In the genomic region with DNA sequence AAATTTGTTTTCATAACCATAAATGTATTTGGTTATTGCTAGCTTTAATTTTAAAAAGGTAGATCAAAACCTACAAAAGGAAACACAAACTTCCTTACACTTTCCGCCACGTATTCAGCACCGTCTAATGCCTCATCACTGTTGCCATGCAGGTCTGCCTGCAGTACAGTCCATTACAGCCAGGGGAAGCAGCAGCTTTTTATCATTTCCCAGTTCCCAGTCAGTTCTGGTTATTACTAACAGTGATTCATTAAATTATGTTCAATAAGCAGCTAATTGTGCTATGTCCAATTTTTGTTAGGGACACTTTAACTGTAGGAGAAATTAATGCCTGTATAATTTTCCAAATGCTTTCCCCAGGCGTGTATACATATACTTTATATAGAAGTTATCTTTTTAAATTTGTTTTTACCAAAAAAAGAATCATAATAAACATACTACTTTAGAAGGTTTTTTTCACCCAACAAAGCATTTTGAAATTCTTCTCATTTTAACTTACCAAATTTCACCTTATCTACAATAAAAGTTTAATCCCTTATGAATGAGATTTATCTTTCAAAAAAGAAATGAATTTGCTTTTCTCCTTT, we compare ENCODE assay signal across 8 cellular contexts.
DNase-seq lines count a peak whose midpoint lies in the region; ATAC-seq, FAIRE-seq and TF ChIP-seq lines count a peak whose summit lies in the region.

No MANE protein-coding gene starts in this region.

- no peaks in the 10 kb centered on the region for H3K79me2 ChIP-seq in MM.1S (ENCODE audit: low read length)

- H3K9me3 Mint-ChIP-seq in activated CD8-positive, alpha-beta memory T cell treated with anti-CD3 and anti-CD28 coated beads, Interleukin-2, amount 10 ng/mL, durations not matched to agents 7 days and 5 days (ENCODE audit: low read depth), result no peaks in the 10 kb centered on the region

- peak; percentile 94 for FAIRE-seq in endometrium (lab: Jason Lieb, UNC)

- no peak overlapping the region for H3K4me3 Mint-ChIP-seq in activated CD8-positive, alpha-beta memory T cell treated with anti-CD3 and anti-CD28 coated beads, Interleukin-2, amount 10 ng/mL, durations not matched to agents 7 days and 5 days

- peak; percentile 91 for ATAC-seq in activated CD8-positive, alpha-beta memory T cell treated with anti-CD3 and anti-CD28 coated beads, Interleukin-2, amount 10 ng/mL, durations not matched to agents 7 days and 5 days
- ATAC-seq in mucosa of descending colon, result peak; percentile 78

- no peak overlapping the region for H3K9ac ChIP-seq in MM.1S (ENCODE audit: low read length)

- no peak overlapping the region for H3K27ac ChIP-seq in MM.1S (ENCODE audit: low read length)

- no peaks in the 10 kb centered on the region for H3K36me3 Mint-ChIP-seq in activated CD8-positive, alpha-beta memory T cell treated with anti-CD3 and anti-CD28 coated beads, Interleukin-2, amount 10 ng/mL, durations not matched to agents 7 days and 5 days

- H3K4me1 Mint-ChIP-seq in activated CD8-positive, alpha-beta memory T cell treated with anti-CD3 and anti-CD28 coated beads, Interleukin-2, amount 10 ng/mL, durations not matched to agents 7 days and 5 days, result peaks cover 22% of the 10 kb centered on the region

- H3F3A ChIP-seq in MM.1S (ENCODE audit: insufficient read depth, low read length), result no peaks in the 10 kb centered on the region

- intact Hi-C loops in mucosa of descending colon (cut with DNase I, micrococcal nuclease), result loop anchor here in 1 of 2 donors (10.0 kb wide), 1 partner anchor 130 kb away; a partner anchor contains a TSS

- H3K27me3 Mint-ChIP-seq in activated CD8-positive, alpha-beta memory T cell treated with anti-CD3 and anti-CD28 coated beads, Interleukin-2, amount 10 ng/mL, durations not matched to agents 7 days and 5 days, result peaks cover 8% of the 10 kb centered on the region

- no peaks in the 10 kb centered on the region for H4K20me1 ChIP-seq in MM.1S (ENCODE audit: insufficient read depth, low read length)

- no peaks in the 10 kb centered on the region for H3K9me2 ChIP-seq in MM.1S (replicated peaks; ENCODE audit: insufficient read depth, low read length)

- H3K4me1 ChIP-seq in MM.1S (ENCODE audit: low read length) (peaks cover 16% of the 10 kb centered on the region), mucosa of descending colon (ENCODE audit: low read depth) (peaks cover 20% of the 10 kb centered on the region)

- CTCF ChIA-PET in activated CD8-positive, alpha-beta memory T cell treated with anti-CD3 and anti-CD28 coated beads, Interleukin-2, amount 10 ng/mL, durations not matched to agents 7 days and 5 days (lab: Charles Lee), result interaction anchor here (0.6 to 2.7 kb wide), 9 partner anchors 9 to 93 kb away, joined by 3 to 8 read pairs (median 3); no protein-coding TSS in a partner anchor
- CTCF ChIA-PET in HEK293T (lab: Yijun Ruan, JAX), result interaction anchor here (0.6 to 1.3 kb wide), 8 partner anchors 9 to 222 kb away, joined by 3 to 6 read pairs (median 3); no protein-coding TSS in a partner anchor

- H3K9me3 ChIP-seq in MM.1S (replicated peaks; ENCODE audit: insufficient read depth, low read length) (no peaks in the 10 kb centered on the region), mucosa of descending colon (no peaks in the 10 kb centered on the region)

- H3K27me3 ChIP-seq in MM.1S (replicated peaks; ENCODE audit: insufficient read depth, low read length), result no peaks in the 10 kb centered on the region; the same call in 1 of the 2 replicates

- H3K4me3 ChIP-seq in MM.1S (ENCODE audit: low read length) (no peak overlapping the region), mucosa of descending colon (no peak overlapping the region)

- H3K4me2 ChIP-seq in MM.1S (ENCODE audit: low read depth, low read length), result no peak overlapping the region

- POLR2A ChIA-PET in HEK293T (lab: Yijun Ruan, JAX), result no interaction called here

- H3K36me3 ChIP-seq in MM.1S (replicated peaks; ENCODE audit: insufficient read depth, low read length) (no peaks in the 10 kb centered on the region), mucosa of descending colon (ENCODE audit: low read depth) (no peaks in the 10 kb centered on the region)

- DNase-seq in activated CD8-positive, alpha-beta memory T cell treated with anti-CD3 and anti-CD28 coated beads, Interleukin-2, amount 10 ng/mL, durations not matched to agents 7 days and 5 days, result peak; percentile 64
- DNase-seq in activated CD8-positive, alpha-beta memory T cell treated with anti-CD3 and anti-CD28 coated beads, Interleukin-2, amount 50 U/mL, for 48 hours, result no peak
- peak; percentile 73 for DNase-seq in HEK293T (ENCODE audit: extremely low spot score)
- DNase-seq in MM.1S, result peak; percentile 68
- peak; percentile 22 for DNase-seq in activated CD4-positive, alpha-beta T cell treated with anti-CD3 and anti-CD28 coated beads for 1 hour
- peak in 2 of 3 donors; percentile 51 to 80 for DNase-seq in mucosa of descending colon
- DNase-seq in stromal cell of bone marrow (ENCODE audit: low read depth), result peak; percentile 68

- no peak overlapping the region for H2AFZ ChIP-seq in MM.1S (ENCODE audit: low read length)

- no peak overlapping the region for H3K27ac Mint-ChIP-seq in activated CD8-positive, alpha-beta memory T cell treated with anti-CD3 and anti-CD28 coated beads, Interleukin-2, amount 10 ng/mL, durations not matched to agents 7 days and 5 days

- TF ChIP-seq CTCF in MM.1S (IDR thresholded peaks at IDR 0.05; ENCODE audit: low read length), result peak; percentile 74
- peak; percentile 83 for TF ChIP-seq CTCF in mucosa of descending colon (IDR thresholded peaks at IDR 0.05)

TF ChIP-seq in HEK293T, 16 proteins besides CTCF, POLR2A, EP300 and RAD21:
- TF ChIP-seq BHLHE40 (IDR thresholded peaks at IDR 0.05; ENCODE audit: borderline replicate concordance) (no peak), ELF4 (IDR thresholded peaks at IDR 0.05) (no peak), ARNT (IDR thresholded peaks at IDR 0.05) (no peak), LEF1 (IDR thresholded peaks at IDR 0.05; ENCODE audit: borderline replicate concordance) (no peak), SUZ12 (IDR thresholded peaks at IDR 0.05) (no peak), FOXK2 (IDR thresholded peaks at IDR 0.05) (no peak), TARDBP (IDR thresholded peaks at IDR 0.05) (no peak), NFRKB (IDR thresholded peaks at IDR 0.05) (no peak), CTBP1 (IDR thresholded peaks at IDR 0.05; ENCODE audit: borderline replicate concordance) (no peak), L3MBTL2 (conservative IDR thresholded peaks at IDR 0.05) (no peak), SP1 (IDR thresholded peaks at IDR 0.05) (no peak)
TF ChIP-seq in HEK293T: peak in this region for 0.
